In genomic region chr7:129553861-129554530, GRCh38 we compare ENCODE assay signal across 8 cellular contexts. TPM values are rescaled to one million over a fixed set of nuclear protein-coding genes. Genes with fewer than 3 reads are reported as not detected.
DNase-seq lines count a peak whose midpoint lies in the region; ATAC-seq and TF ChIP-seq lines count a peak whose summit lies in the region.

No MANE protein-coding gene starts in this region.

- ATAC-seq in WTC11: no peak

- CTCF ChIA-PET in WTC11 (lab: Charles Lee): no interaction called here

- DNase-seq in BE2C (peak; percentile 55), NCI-H1092 (lab: John Stamatoyannopoulos, UW) (peak; percentile 48), islet precursor cell (no peak), WTC11 (ENCODE audit: low spot score) (no peak), endothelial cell (ENCODE audit: low spot score) (no peak)
- DNase-seq in effector CD4-positive, alpha-beta T cell: peak; percentile 9
- DNase-seq in stimulated activated naive CD4-positive, alpha-beta T cell (lab: John Stamatoyannopoulos, UW): peak in 4 of 6 experiments; percentile 1 to 37 (median 24)

- peak overlapping the region; percentile 27 for H3K4me3 ChIP-seq in BE2C (ENCODE audit: low read depth, low read length)
- peak overlapping the region; percentile 31; the same call in 1 of the 2 replicates for H3K4me3 ChIP-seq in WI38 (ENCODE audit: low read depth, low read length)

- H3K4me1 ChIP-seq in BE2C: no peaks in the 10 kb centered on the region

- H3K27ac Mint-ChIP-seq in WTC11: no peak overlapping the region
- no peak overlapping the region for H3K27ac Mint-ChIP-seq in endothelial cell (ENCODE audit: unreplicated experiment)

- H3K4me3 Mint-ChIP-seq in WTC11: no peak overlapping the region
- H3K4me3 Mint-ChIP-seq in endothelial cell (ENCODE audit: unreplicated experiment): no peak overlapping the region

- H3K36me3 Mint-ChIP-seq in WTC11 (no peaks in the 10 kb centered on the region), endothelial cell (ENCODE audit: low read depth, unreplicated experiment) (no peaks in the 10 kb centered on the region)

- no peak for TF ChIP-seq CTCF in BE2C (IDR thresholded peaks at IDR 0.05; ENCODE audit: low read depth, low read length)
- TF ChIP-seq CTCF in WI38 (IDR thresholded peaks at IDR 0.05; ENCODE audit: low read depth, low read length): no peak
- TF ChIP-seq CTCF in WTC11 (IDR thresholded peaks at IDR 0.05): no peak
- TF ChIP-seq CTCF in endothelial cell (IDR thresholded peaks at IDR 0.05; ENCODE audit: unreplicated experiment): no peak

- no peaks in the 10 kb centered on the region for H3K27me3 ChIP-seq in BE2C

- no peaks in the 10 kb centered on the region for H3K27me3 Mint-ChIP-seq in WTC11 (ENCODE audit: low read depth)
- H3K27me3 Mint-ChIP-seq in endothelial cell (ENCODE audit: unreplicated experiment): peaks cover 1% of the 10 kb centered on the region

- no peaks in the 10 kb centered on the region for H3K9me3 ChIP-seq in BE2C

- no peaks in the 10 kb centered on the region for H3K9me3 Mint-ChIP-seq in WTC11
- H3K9me3 Mint-ChIP-seq in endothelial cell (ENCODE audit: unreplicated experiment): no peaks in the 10 kb centered on the region

- H3K4me1 Mint-ChIP-seq in WTC11: peaks cover 17% of the 10 kb centered on the region
- H3K4me1 Mint-ChIP-seq in endothelial cell (ENCODE audit: unreplicated experiment): peaks cover 10% of the 10 kb centered on the region

- POLR2A ChIA-PET in WTC11 (lab: Charles Lee): no interaction called here

- H3K36me3 ChIP-seq in BE2C: no peaks in the 10 kb centered on the region

TF ChIP-seq in WTC11, 78 proteins besides CTCF, POLR2A, EP300 and RAD21:
- TF ChIP-seq GTF2I (CRISPR knock-in tag; conservative IDR thresholded peaks at IDR 0.05) (no peak), NR2C2 (CRISPR knock-in tag; IDR thresholded peaks at IDR 0.05) (no peak), SOX15 (CRISPR knock-in tag; IDR thresholded peaks at IDR 0.05) (no peak)

RNA-seq across cellular contexts. Expression of gene SMKR1, which starts 51.7 kb away (rescaled TPM):
- polyA plus RNA-seq in BE2C (2012; ENCODE audit: insufficient read depth, insufficient read length, low read depth): 0.43 TPM
- total RNA-seq in WTC11 (2021) (0.23 to 0.50 TPM (median 0.34 TPM) in 3 replicates), endothelial cell (ENCODE audit: unreplicated experiment) (not detected)

RNA-seq across cellular contexts. Expression of gene NRF1, which starts 57.5 kb away (rescaled TPM):
- polyA plus RNA-seq in BE2C (2012; ENCODE audit: insufficient read depth, insufficient read length, low read depth): 19.9 TPM
- total RNA-seq in WTC11 (2021) (16.4 to 18.3 TPM (median 16.4 TPM) in 3 replicates), endothelial cell (ENCODE audit: unreplicated experiment) (18.1 TPM)

Comparison
In these comparisons a context has a peak if more than half of its experiments do, and no peak if none do; other contexts are left out.
1. DNase-seq: peak in BE2C (single experiment), NCI-H1092 (single experiment), effector CD4-positive, alpha-beta T cell (single experiment) and stimulated activated naive CD4-positive, alpha-beta T cell (4 of 6); none in islet precursor cell (single experiment), WTC11 (single experiment) and endothelial cell (single experiment).